23 cellular contexts compared by ENCODE assay signal in genomic region chr5:133780619-133781280, GRCh38.
DNase-seq lines count a peak whose midpoint lies in the region; ATAC-seq and TF ChIP-seq lines count a peak whose summit lies in the region.
"Had no signal": no experiment of that assay in that cellular context is flagged by ENCODE, and none has a peak within 500 bp of the region (broad histone marks: within the 10 kb centered on the region; RNA-seq: fewer than 3 reads in every experiment).

No MANE protein-coding gene starts in this region.

- H2AK5ac ChIP-seq in neuronal stem cell (ENCODE audit: low read depth, low read length): no peak overlapping the region

- H4K91ac ChIP-seq in neuronal stem cell (ENCODE audit: low read depth, low read length, poor library complexity): no peak overlapping the region

- H3K9me3 ChIP-seq in right atrium auricular region: no peaks in the 10 kb centered on the region
- H3K9me3 ChIP-seq in neuronal stem cell (replicated peaks in 1 of 2; ENCODE audit: control insufficient read depth in 2 of 2, insufficient read depth in 1 of 2, low read depth in 1 of 2, low read length in 2 of 2): no peaks in the 10 kb centered on the region

- H2BK5ac ChIP-seq in neuronal stem cell (ENCODE audit: low read length): no peak overlapping the region

- H3K27me3 Mint-ChIP-seq in type B pancreatic cell: peaks cover 14% of the 10 kb centered on the region

- no peak overlapping the region for H3K9ac ChIP-seq in neuronal stem cell (ENCODE audit: low read depth, low read length, poor library complexity)
- H3K9ac ChIP-seq: BLaER1 had no signal

- no peak overlapping the region for H3K27ac Mint-ChIP-seq in type B pancreatic cell
- H3K27ac Mint-ChIP-seq: CD4-positive, CD25-positive, alpha-beta regulatory T cell had no signal

- H2BK12ac ChIP-seq in neuronal stem cell (ENCODE audit: low read length): no peak overlapping the region

- H3K36me3 ChIP-seq in right atrium auricular region (no peaks in the 10 kb centered on the region), neuronal stem cell (replicated peaks in 1 of 2; ENCODE audit: control insufficient read depth in 2 of 2, insufficient read depth in 2 of 2, low read length in 2 of 2) (no peaks in the 10 kb centered on the region)
- H3K36me3 ChIP-seq: BLaER1 had no signal

- H3K14ac ChIP-seq in neuronal stem cell (ENCODE audit: low read length): no peak overlapping the region

- no CpG with 5 or more reads among the region's 8 CpGs for WGBS in neuronal stem cell (ENCODE audit: extremely low coverage in 2 of 2, insufficient read length in 2 of 2, insufficient replicate concordance in 1 of 2), 2 donors

- H2BK15ac ChIP-seq in neuronal stem cell (ENCODE audit: low read length): no peak overlapping the region

- TF ChIP-seq CTCF in right atrium auricular region (IDR thresholded peaks at IDR 0.05) (no peak), coronary artery (IDR thresholded peaks at IDR 0.05) (no peak), type B pancreatic cell (conservative IDR thresholded peaks at IDR 0.05) (no peak)

- H3K23ac ChIP-seq in neuronal stem cell (ENCODE audit: low read depth, low read length, poor library complexity): no peak overlapping the region

- H3K4me2 ChIP-seq in neuronal stem cell (ENCODE audit: insufficient read depth, low read length, poor library complexity, severe bottlenecking): no peak overlapping the region
- H3K4me2 ChIP-seq: BLaER1 had no signal

- H3K4ac ChIP-seq in neuronal stem cell (ENCODE audit: low read length): no peak overlapping the region

- H2AFZ ChIP-seq in neuronal stem cell (ENCODE audit: low read length): no peak overlapping the region

- H3K27ac ChIP-seq in right atrium auricular region: no peak overlapping the region
- H3K27ac ChIP-seq in coronary artery: no peak overlapping the region
- H3K27ac ChIP-seq in neuronal stem cell (replicated peaks; ENCODE audit: low read length): no peak overlapping the region
- H3K27ac ChIP-seq: BLaER1, HL-60, RWPE1, SK-N-MC had no signal

- H3K27me3 ChIP-seq in right atrium auricular region: no peaks in the 10 kb centered on the region
- H3K27me3 ChIP-seq in neuronal stem cell (ENCODE audit: control insufficient read depth in 3 of 3, insufficient read depth in 3 of 3, low read depth in 1 of 3, low read length in 3 of 3): peaks cover 0 to 3% (median 0%) of the 10 kb centered on the region in 3 experiments
- H3K27me3 ChIP-seq: BLaER1 had no signal

- no peaks in the 10 kb centered on the region for H3K36me3 Mint-ChIP-seq in type B pancreatic cell
- H3K36me3 Mint-ChIP-seq: CD4-positive, CD25-positive, alpha-beta regulatory T cell had no signal

- H3K4me3 ChIP-seq in right atrium auricular region (no peak overlapping the region), coronary artery (no peak overlapping the region), neuronal stem cell (ENCODE audit: low read length in 2 of 2) (no peak overlapping the region)
- H3K4me3 ChIP-seq: BLaER1, K562, SK-N-MC had no signal

- H3K18ac ChIP-seq in neuronal stem cell (ENCODE audit: low read length): peak overlapping the region; percentile 33

- no peaks in the 10 kb centered on the region for H3K4me1 ChIP-seq in right atrium auricular region
- H3K4me1 ChIP-seq in neuronal stem cell (ENCODE audit: control insufficient read depth in 2 of 2, insufficient read depth in 1 of 2, low read depth in 1 of 2, low read length in 2 of 2): no peaks in the 10 kb centered on the region

- H4K8ac ChIP-seq in neuronal stem cell (ENCODE audit: low read depth, low read length): no peak overlapping the region

- intact Hi-C loops in Right ventricle myocardium superior (cut with DNase I): no loop called here

- H3K9me3 Mint-ChIP-seq in type B pancreatic cell: no peaks in the 10 kb centered on the region

- DNase-seq in Right ventricle myocardium superior: no peak
- no peak for DNase-seq in right atrium auricular region (ENCODE audit: low spot score)
- peak; percentile 40 for DNase-seq in coronary artery (ENCODE audit: low spot score)
- DNase-seq in neuronal stem cell (ENCODE audit: low spot score): no peak
- peak; percentile 25 for DNase-seq in type B pancreatic cell (ENCODE audit: extremely low spot score, unreplicated experiment)
- no peak for DNase-seq in NCI-H128 (lab: John Stamatoyannopoulos, UW; ENCODE audit: unreplicated experiment)
- no peak for DNase-seq in HUDEP-2 (lab: John Stamatoyannopoulos, UW; ENCODE audit: unreplicated experiment in 76 of 76)
- DNase-seq: CD4-positive, CD25-positive, alpha-beta regulatory T cell; Kasumi-1; NCI-H1092 treated with DMSO at 0.1 percent for 48 hours; NCI-H146; NCI-H1930; NCI-H2107; NCI-H446; NCI-H524 treated with DMSO at 0.1 percent for 48 hours; NCI-H82; SIG-M5 had no signal

- H3K4me1 Mint-ChIP-seq in type B pancreatic cell (ENCODE audit: unreplicated experiment): no peaks in the 10 kb centered on the region
- H3K4me1 Mint-ChIP-seq: CD4-positive, CD25-positive, alpha-beta regulatory T cell had no signal

- peak; percentile 87 for ATAC-seq in Right ventricle myocardium superior (ENCODE audit: poor library complexity)
- ATAC-seq: Panc1 had no signal

- H3K4me3 Mint-ChIP-seq in type B pancreatic cell: no peak overlapping the region
- H3K4me3 Mint-ChIP-seq: CD4-positive, CD25-positive, alpha-beta regulatory T cell had no signal

- no peaks in the 10 kb centered on the region for H3K79me1 ChIP-seq in neuronal stem cell (ENCODE audit: low read depth, low read length)

- H2BK120ac ChIP-seq in neuronal stem cell (ENCODE audit: low read depth, low read length): no peak overlapping the region

Comparison
In these comparisons a context has a peak if more than half of its experiments do, and no peak if none do; other contexts are left out.
1. DNase-seq: peak in coronary artery (single experiment) and type B pancreatic cell (single experiment); none in Right ventricle myocardium superior (single experiment), right atrium auricular region (single experiment), neuronal stem cell (single experiment), NCI-H128 (single experiment) and HUDEP-2 (0 of 76).